In genomic region chr10:63558132-63558784, GRCh38 we compare ENCODE assay signal across 30 cellular contexts.
"Had no signal": no experiment of that assay in that cellular context is flagged by ENCODE, and none has a peak within 500 bp of the region (broad histone marks: within the 10 kb centered on the region; RNA-seq: fewer than 3 reads in every experiment).

No MANE protein-coding gene starts in this region.

- H3K9me3 ChIP-seq: ascending aorta, MG63, Peyer's patch, SJSA1, SK-N-SH had no signal

- DNase-seq: activated CD4-positive, alpha-beta T cell treated with anti-CD3 and anti-CD28 coated beads for 36 hours; activated CD4-positive, alpha-beta T cell treated with anti-CD3 and anti-CD28 coated beads, Interleukin-2, amount 10 ng/mL, durations not matched to agents 7 days and 5 days; activated CD4-positive, alpha-beta T cell treated with anti-CD3 and anti-CD28 coated beads, Interleukin-2, amount 50 U/mL, for 48 hours; activated CD8-positive, alpha-beta T cell treated with anti-CD3 and anti-CD28 coated beads, Interleukin-2, amount 10 ng/mL, durations not matched to agents 7 days and 5 days; activated gamma-delta T cell; activated naive CD4-positive, alpha-beta T cell treated with Interleukin-2 at 50 U/mL for 16 hours; activated naive CD8-positive, alpha-beta T cell treated with anti-CD3 and anti-CD28 coated beads, Interleukin-2, amount 10 ng/mL, durations not matched to agents 7 days and 5 days; activated T-cell treated with anti-CD3 and anti-CD28 coated beads, Interleukin-2, amount 50 U/mL, for 24 hours; amygdala; Karpas-422; KBM-7; MG63; MV-4-11; NCI-H1092; NCI-H187 treated with DMSO at 0.1 percent for 48 hours; NCI-H2081 treated with DMSO at 0.1 percent for 48 hours; NCI-H345; NCI-H524 treated with DMSO at 0.1 percent for 48 hours; NCI-H748 treated with DMSO at 0.1 percent for 48 hours; NK-92 treated with Interleukin-12 subunit alpha and Interleukin-12 subunit beta, amount 100 ng/mL, for 24 hours; PC-3; Peyer's patch; RPMI8226; SHP77 treated with DMSO at 0.1 percent for 48 hours; SK-N-SH had no signal

- H3K9ac ChIP-seq: SK-N-SH had no signal

- ATAC-seq: activated CD4-positive, alpha-beta T cell treated with anti-CD3 and anti-CD28 coated beads for 36 hours; activated CD4-positive, CD25-positive, alpha-beta regulatory T cell treated with anti-CD3 and anti-CD28 coated beads, Interleukin-2, amount 50 U/mL, for 24 hours; activated CD8-positive, alpha-beta T cell treated with anti-CD3 and anti-CD28 coated beads, Interleukin-2, amount 10 ng/mL, durations not matched to agents 7 days and 5 days; PC-3 had no signal

- FAIRE-seq: TTC549 had no signal

- H3K27ac ChIP-seq: ascending aorta, Peyer's patch, SJSA1 had no signal

- H3K4me3 ChIP-seq: ascending aorta, cardiac muscle cell, MG63, Peyer's patch, SJSA1 had no signal

- H3K27me3 ChIP-seq: ascending aorta, cardiac muscle cell, MG63, Peyer's patch, SJSA1 had no signal

- H3K4me1 ChIP-seq: Peyer's patch had no signal

- H3K36me3 ChIP-seq: ascending aorta, cardiac muscle cell, MG63, Peyer's patch, SJSA1 had no signal

- H3K4me2 ChIP-seq: SK-N-SH had no signal
